In the genomic region with DNA sequence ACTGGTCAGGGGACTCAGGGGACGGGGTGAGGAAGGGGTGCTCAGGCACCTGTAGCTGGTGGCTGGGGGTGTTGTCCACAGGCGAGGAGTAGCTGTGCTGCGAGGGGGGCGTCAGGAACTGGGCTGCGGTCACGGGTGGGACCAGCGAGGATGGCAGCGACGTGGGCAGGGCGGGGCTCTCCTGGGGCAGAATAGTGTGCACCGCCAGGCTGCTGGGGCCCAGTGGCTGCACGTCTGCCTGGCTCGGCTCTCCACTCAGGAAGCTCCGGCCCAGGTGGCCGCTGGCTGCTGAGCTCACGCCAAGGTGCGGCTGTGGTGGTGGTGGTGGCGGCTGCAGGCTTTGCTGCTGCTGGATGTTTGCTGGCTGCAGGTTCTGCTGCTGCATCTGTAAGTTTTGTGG, we compare ENCODE assay signal across 1 cellular context.
TF ChIP-seq lines count a peak whose summit lies in the region.

No MANE protein-coding gene starts in this region.

TF ChIP-seq in HEK293, 187 proteins besides CTCF, POLR2A, EP300 and RAD21:
- TF ChIP-seq, protein P1, sequence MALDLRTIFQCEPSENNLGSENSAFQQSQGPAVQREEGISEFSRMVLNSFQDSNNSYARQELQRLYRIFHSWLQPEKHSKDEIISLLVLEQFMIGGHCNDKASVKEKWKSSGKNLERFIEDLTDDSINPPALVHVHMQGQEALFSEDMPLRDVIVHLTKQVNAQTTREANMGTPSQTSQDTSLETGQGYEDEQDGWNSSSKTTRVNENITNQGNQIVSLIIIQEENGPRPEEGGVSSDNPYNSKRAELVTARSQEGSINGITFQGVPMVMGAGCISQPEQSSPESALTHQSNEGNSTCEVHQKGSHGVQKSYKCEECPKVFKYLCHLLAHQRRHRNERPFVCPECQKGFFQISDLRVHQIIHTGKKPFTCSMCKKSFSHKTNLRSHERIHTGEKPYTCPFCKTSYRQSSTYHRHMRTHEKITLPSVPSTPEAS (tag by site-specific recombination; IDR thresholded peaks at IDR 0.05): no peak
- TF ChIP-seq SCRT2 (tag by site-specific recombination; IDR thresholded peaks at IDR 0.05): 0 out of 2 replicates have a peak, but pooled peaks have one; percentile 17
- TF ChIP-seq MZF1 (tag by site-specific recombination; IDR thresholded peaks at IDR 0.05; ENCODE audit: borderline replicate concordance): no peak
